Comparison of ENCODE assay signal across 1 cellular context in the genomic region with DNA sequence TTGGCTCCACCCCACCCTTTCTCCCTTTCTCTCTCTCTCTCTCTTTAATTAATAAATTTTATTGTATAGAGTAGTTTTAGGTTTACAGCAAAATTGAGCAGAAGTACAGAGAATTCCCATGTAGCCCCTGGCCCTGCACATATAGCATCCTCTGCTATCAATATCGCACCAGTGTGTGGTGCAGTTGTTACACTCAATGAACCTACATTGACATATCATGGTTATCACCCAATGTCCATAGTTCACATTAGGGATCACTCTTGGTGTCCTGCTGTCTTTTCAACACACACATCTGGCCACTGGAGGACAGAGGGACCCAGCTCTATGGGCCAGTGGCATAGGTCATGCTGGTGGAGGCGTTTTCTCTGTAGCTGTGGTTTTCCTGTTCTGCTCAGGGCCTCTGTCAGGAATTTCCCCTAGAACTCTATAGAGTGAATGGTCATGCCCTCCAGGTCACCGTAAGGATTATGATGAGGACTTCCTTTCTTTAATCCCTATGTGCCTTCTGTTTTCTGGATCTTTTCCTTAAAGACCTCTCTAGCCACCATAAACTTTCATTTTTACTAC.
TF ChIP-seq lines count a peak whose summit lies in the region.

No MANE protein-coding gene starts in this region.

TF ChIP-seq in GM12878, 131 proteins besides CTCF, POLR2A, EP300 and RAD21 (continued from another document):
- TF ChIP-seq SRF (IDR thresholded peaks at IDR 0.05; ENCODE audit: low read depth in 2 of 2, low read length in 2 of 2) (no peak), POLR2AphosphoS5 (IDR thresholded peaks at IDR 0.05; ENCODE audit: low read length) (no peak), POLR2AphosphoS2 (IDR thresholded peaks at IDR 0.05; ENCODE audit: low read depth, low read length) (no peak), NBN (IDR thresholded peaks at IDR 0.05) (no peak), CBX3 (IDR thresholded peaks at IDR 0.05; ENCODE audit: borderline replicate concordance, low read depth) (no peak), SMC3 (IDR thresholded peaks at IDR 0.05; ENCODE audit: borderline replicate concordance, low read length) (no peak), BMI1 (IDR thresholded peaks at IDR 0.05; ENCODE audit: borderline replicate concordance) (no peak)
- TF ChIP-seq, protein P1, sequence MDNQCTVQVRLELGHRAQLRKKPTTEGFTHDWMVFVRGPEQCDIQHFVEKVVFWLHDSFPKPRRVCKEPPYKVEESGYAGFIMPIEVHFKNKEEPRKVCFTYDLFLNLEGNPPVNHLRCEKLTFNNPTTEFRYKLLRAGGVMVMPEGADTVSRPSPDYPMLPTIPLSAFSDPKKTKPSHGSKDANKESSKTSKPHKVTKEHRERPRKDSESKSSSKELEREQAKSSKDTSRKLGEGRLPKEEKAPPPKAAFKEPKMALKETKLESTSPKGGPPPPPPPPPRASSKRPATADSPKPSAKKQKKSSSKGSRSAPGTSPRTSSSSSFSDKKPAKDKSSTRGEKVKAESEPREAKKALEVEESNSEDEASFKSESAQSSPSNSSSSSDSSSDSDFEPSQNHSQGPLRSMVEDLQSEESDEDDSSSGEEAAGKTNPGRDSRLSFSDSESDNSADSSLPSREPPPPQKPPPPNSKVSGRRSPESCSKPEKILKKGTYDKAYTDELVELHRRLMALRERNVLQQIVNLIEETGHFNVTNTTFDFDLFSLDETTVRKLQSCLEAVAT (IDR thresholded peaks at IDR 0.05) = no peak
